21 cellular contexts compared by ENCODE assay signal in genomic region chr18:3048121-3048520, GRCh38. TPM values are rescaled to one million over a fixed set of nuclear protein-coding genes. Genes with fewer than 3 reads are reported as not detected.
A peak's percentile ranks its signal among the peaks of the same experiment; 100 is the strongest.
DNase-seq lines count a peak whose midpoint lies in the region; ATAC-seq and TF ChIP-seq lines count a peak whose summit lies in the region.
"Had no signal": no experiment of that assay in that cellular context is flagged by ENCODE, and none has a peak within 500 bp of the region (broad histone marks: within the 10 kb centered on the region; RNA-seq: fewer than 3 reads in every experiment).

No MANE protein-coding gene starts in this region.

- POLR2A ChIA-PET in activated naive CD8-positive, alpha-beta T cell treated with anti-CD3 and anti-CD28 coated beads, Interleukin-2, amount 10 ng/mL, durations not matched to agents 7 days and 5 days (lab: Charles Lee) = interaction anchor here (0.6 kb wide), 1 partner anchor 14 kb away, joined by 3 read pairs; no protein-coding TSS in a partner anchor

- TF ChIP-seq CTCF in brain (conservative IDR thresholded peaks at IDR 0.05) = no peak

- no peak for TF ChIP-seq POLR2A in GM18505 (IDR thresholded peaks at IDR 0.05; ENCODE audit: borderline replicate concordance, extremely low read depth, insufficient read depth, insufficient read length)

- H3K36me3 Mint-ChIP-seq in activated naive CD8-positive, alpha-beta T cell treated with anti-CD3 and anti-CD28 coated beads, Interleukin-2, amount 10 ng/mL, durations not matched to agents 7 days and 5 days = peaks cover 5% of the 10 kb centered on the region
- no peaks in the 10 kb centered on the region for H3K36me3 Mint-ChIP-seq in activated naive CD8-positive, alpha-beta T cell treated with anti-CD3 and anti-CD28 coated beads, Interleukin-2, amount 50 U/mL, for 24 hours (ENCODE audit: low read depth)
- H3K36me3 Mint-ChIP-seq in brain = peaks cover under 1% of the 10 kb centered on the region
- H3K36me3 Mint-ChIP-seq: natural killer cell; stimulated activated effector memory CD8-positive, alpha-beta T cell treated with anti-CD3 and anti-CD28 coated beads, Interleukin-12 subunit alpha, Interleukin-12 subunit beta, amount 100 ng/mL, for 72 hours had no signal

- H3K4me3 Mint-ChIP-seq in activated naive CD8-positive, alpha-beta T cell treated with anti-CD3 and anti-CD28 coated beads, Interleukin-2, amount 10 ng/mL, durations not matched to agents 7 days and 5 days = no peak overlapping the region
- no peak overlapping the region for H3K4me3 Mint-ChIP-seq in activated naive CD8-positive, alpha-beta T cell treated with anti-CD3 and anti-CD28 coated beads, Interleukin-2, amount 50 U/mL, for 24 hours
- no peak overlapping the region for H3K4me3 Mint-ChIP-seq in brain
- H3K4me3 Mint-ChIP-seq: activated CD8-positive, alpha-beta T cell treated with anti-CD3 and anti-CD28 coated beads, Interleukin-2, amount 10 ng/mL, durations not matched to agents 7 days and 5 days; activated naive CD4-positive, alpha-beta T cell treated with anti-CD3 and anti-CD28 coated beads, Interleukin-2, amount 50 U/mL, for 24 hours; activated T-cell treated with anti-CD3 and anti-CD28 coated beads, Interleukin-2, amount 50 U/mL, for 24 hours; HFFc6; natural killer cell; stimulated activated effector memory CD8-positive, alpha-beta T cell treated with anti-CD3 and anti-CD28 coated beads, Interleukin-12 subunit alpha, Interleukin-12 subunit beta, amount 100 ng/mL, for 72 hours had no signal

- peaks cover 2% of the 10 kb centered on the region for H3K27me3 Mint-ChIP-seq in activated naive CD8-positive, alpha-beta T cell treated with anti-CD3 and anti-CD28 coated beads, Interleukin-2, amount 10 ng/mL, durations not matched to agents 7 days and 5 days
- no peaks in the 10 kb centered on the region for H3K27me3 Mint-ChIP-seq in activated naive CD8-positive, alpha-beta T cell treated with anti-CD3 and anti-CD28 coated beads, Interleukin-2, amount 50 U/mL, for 24 hours
- no peaks in the 10 kb centered on the region for H3K27me3 Mint-ChIP-seq in brain
- H3K27me3 Mint-ChIP-seq: activated naive CD4-positive, alpha-beta T cell treated with anti-CD3 and anti-CD28 coated beads, Interleukin-2, amount 50 U/mL, for 24 hours; activated T-cell treated with anti-CD3 and anti-CD28 coated beads, Interleukin-2, amount 50 U/mL, for 24 hours had no signal

- DNase-seq in activated naive CD8-positive, alpha-beta T cell treated with anti-CD3 and anti-CD28 coated beads, Interleukin-2, amount 10 ng/mL, durations not matched to agents 7 days and 5 days = no peak
- DNase-seq in activated naive CD8-positive, alpha-beta T cell treated with anti-CD3 and anti-CD28 coated beads, Interleukin-2, amount 50 U/mL, for 24 hours = no peak
- DNase-seq in NCI-H524 (lab: John Stamatoyannopoulos, UW) = peak; percentile 59 to 66
- DNase-seq in stimulated activated CD8-positive, alpha-beta memory T cell treated with anti-CD3 and anti-CD28 coated beads, Interleukin-4, amount 100 ng/mL, for 48 hours = no peak
- DNase-seq: activated CD4-positive, CD25-positive, alpha-beta regulatory T cell; activated CD8-positive, alpha-beta T cell treated with anti-CD3 and anti-CD28 coated beads, Interleukin-2, amount 10 ng/mL, durations not matched to agents 7 days and 5 days; activated T-cell treated with anti-CD3 and anti-CD28 coated beads, Interleukin-2, amount 50 U/mL, for 24 hours; GF-D8; HFFc6; left colon; natural killer cell; NCI-H187 treated with DMSO at 0.1 percent for 48 hours; NCI-H526; Right ventricle myocardium superior; testis had no signal

- peaks cover 8% of the 10 kb centered on the region for H3K9me3 Mint-ChIP-seq in activated naive CD8-positive, alpha-beta T cell treated with anti-CD3 and anti-CD28 coated beads, Interleukin-2, amount 10 ng/mL, durations not matched to agents 7 days and 5 days
- H3K9me3 Mint-ChIP-seq in activated naive CD8-positive, alpha-beta T cell treated with anti-CD3 and anti-CD28 coated beads, Interleukin-2, amount 50 U/mL, for 24 hours = peaks cover 2% of the 10 kb centered on the region
- peaks cover under 1 to 9% (median 5%) of the 10 kb centered on the region in 5 experiments for H3K9me3 Mint-ChIP-seq in brain
- H3K9me3 Mint-ChIP-seq: HFFc6; natural killer cell; stimulated activated effector memory CD8-positive, alpha-beta T cell treated with anti-CD3 and anti-CD28 coated beads, Interleukin-12 subunit alpha, Interleukin-12 subunit beta, amount 100 ng/mL, for 72 hours had no signal

- no peak for ATAC-seq in activated naive CD8-positive, alpha-beta T cell treated with anti-CD3 and anti-CD28 coated beads, Interleukin-2, amount 10 ng/mL, durations not matched to agents 7 days and 5 days (ENCODE audit: low read depth)
- ATAC-seq in activated naive CD8-positive, alpha-beta T cell treated with anti-CD3 and anti-CD28 coated beads, Interleukin-2, amount 50 U/mL, for 24 hours = no peak
- no peak for ATAC-seq in GM19452 (IDR thresholded peaks at IDR 0.05; ENCODE audit: unreplicated experiment)
- no peak for ATAC-seq in GM18505 (IDR thresholded peaks at IDR 0.05; ENCODE audit: unreplicated experiment)
- no peak for ATAC-seq in HG03378 (IDR thresholded peaks at IDR 0.05; ENCODE audit: unreplicated experiment)
- ATAC-seq: activated CD8-positive, alpha-beta T cell treated with anti-CD3 and anti-CD28 coated beads, Interleukin-2, amount 10 ng/mL, durations not matched to agents 7 days and 5 days; left colon; natural killer cell; stimulated activated effector memory CD8-positive, alpha-beta T cell treated with anti-CD3 and anti-CD28 coated beads, Interleukin-12 subunit alpha, Interleukin-12 subunit beta, amount 100 ng/mL, for 72 hours had no signal

- peaks cover 14% of the 10 kb centered on the region for H3K4me1 Mint-ChIP-seq in activated naive CD8-positive, alpha-beta T cell treated with anti-CD3 and anti-CD28 coated beads, Interleukin-2, amount 10 ng/mL, durations not matched to agents 7 days and 5 days
- peaks cover 26% of the 10 kb centered on the region for H3K4me1 Mint-ChIP-seq in activated naive CD8-positive, alpha-beta T cell treated with anti-CD3 and anti-CD28 coated beads, Interleukin-2, amount 50 U/mL, for 24 hours
- H3K4me1 Mint-ChIP-seq in brain = peaks cover 21% of the 10 kb centered on the region

- H3K27ac Mint-ChIP-seq in activated naive CD8-positive, alpha-beta T cell treated with anti-CD3 and anti-CD28 coated beads, Interleukin-2, amount 10 ng/mL, durations not matched to agents 7 days and 5 days = peak overlapping the region; percentile 5
- no peak overlapping the region for H3K27ac Mint-ChIP-seq in activated naive CD8-positive, alpha-beta T cell treated with anti-CD3 and anti-CD28 coated beads, Interleukin-2, amount 50 U/mL, for 24 hours
- peak overlapping the region in 4 of 5 experiments; percentile 10 to 75 (median 42) for H3K27ac Mint-ChIP-seq in brain
- H3K27ac Mint-ChIP-seq: activated CD8-positive, alpha-beta T cell treated with anti-CD3 and anti-CD28 coated beads, Interleukin-2, amount 10 ng/mL, durations not matched to agents 7 days and 5 days; activated naive CD4-positive, alpha-beta T cell treated with anti-CD3 and anti-CD28 coated beads, Interleukin-2, amount 50 U/mL, for 24 hours; activated T-cell treated with anti-CD3 and anti-CD28 coated beads, Interleukin-2, amount 50 U/mL, for 24 hours; HFFc6; natural killer cell; stimulated activated effector memory CD8-positive, alpha-beta T cell treated with anti-CD3 and anti-CD28 coated beads, Interleukin-12 subunit alpha, Interleukin-12 subunit beta, amount 100 ng/mL, for 72 hours had no signal

RNA-seq across cellular contexts. Expression of gene LPIN2, which starts 35.2 kb away (rescaled TPM):
- 10 to 100 TPM; 91.0 to 93.9 TPM for total RNA-seq in activated naive CD8-positive, alpha-beta T cell treated with anti-CD3 and anti-CD28 coated beads, Interleukin-2, amount 10 ng/mL, durations not matched to agents 7 days and 5 days
- 30.5 TPM for polyA plus RNA-seq in brain (ENCODE audit: insufficient read depth, low read depth, low replicate concordance)

Comparison
In these comparisons a context has a peak if more than half of its experiments do, and no peak if none do; other contexts are left out.
1. DNase-seq: peak in NCI-H524 (2 of 2); none in activated naive CD8-positive, alpha-beta T cell treated with anti-CD3 and anti-CD28 coated beads, Interleukin-2, amount 10 ng/mL, durations not matched to agents 7 days and 5 days (single experiment), activated naive CD8-positive, alpha-beta T cell treated with anti-CD3 and anti-CD28 coated beads, Interleukin-2, amount 50 U/mL, for 24 hours (single experiment) and stimulated activated CD8-positive, alpha-beta memory T cell treated with anti-CD3 and anti-CD28 coated beads, Interleukin-4, amount 100 ng/mL, for 48 hours (single experiment).